In the genomic region with DNA sequence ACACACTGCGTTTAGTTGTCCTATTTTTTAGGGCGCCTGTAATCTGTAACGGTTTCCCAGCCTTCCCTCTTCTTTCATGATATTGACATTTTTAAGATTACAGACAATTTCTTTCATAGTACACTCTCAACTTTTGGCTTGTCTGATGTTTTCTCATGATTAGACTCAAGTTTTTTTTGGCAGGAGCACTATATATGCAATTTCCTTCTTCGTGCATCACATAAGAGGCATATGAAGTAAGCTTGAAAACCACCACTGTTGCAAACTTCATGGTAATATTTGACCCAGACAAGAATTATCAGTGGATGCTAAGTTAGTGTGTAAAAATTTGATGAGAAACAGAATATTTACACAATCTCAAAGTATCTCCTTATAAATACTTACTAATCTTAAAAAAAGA, we compare ENCODE assay signal across 21 cellular contexts.
"Had no signal": no experiment of that assay in that cellular context is flagged by ENCODE, and none has a peak within 500 bp of the region (broad histone marks: within the 10 kb centered on the region; RNA-seq: fewer than 3 reads in every experiment).

No MANE protein-coding gene starts in this region.

- H3K4me1 Mint-ChIP-seq: activated CD4-positive, alpha-beta memory T cell treated with anti-CD3 and anti-CD28 coated beads, Interleukin-2, amount 10 ng/mL, durations not matched to agents 7 days and 5 days; mesothelial cell of epicardium had no signal

- H3K4me3 ChIP-seq: ascending aorta, dorsolateral prefrontal cortex, lung, tibial artery had no signal

- H3K27ac ChIP-seq: ascending aorta, dorsolateral prefrontal cortex, epithelial cell of prostate, tibial artery had no signal

- H3K4me1 ChIP-seq: ascending aorta had no signal

- H3K4me3 Mint-ChIP-seq: activated CD4-positive, alpha-beta memory T cell treated with anti-CD3 and anti-CD28 coated beads, Interleukin-2, amount 10 ng/mL, durations not matched to agents 7 days and 5 days; activated naive CD4-positive, alpha-beta T cell treated with anti-CD3 and anti-CD28 coated beads for 36 hours; activated naive CD8-positive, alpha-beta T cell treated with anti-CD3 and anti-CD28 coated beads, Interleukin-2, amount 50 U/mL, for 24 hours; endodermal cell; mesothelial cell of epicardium; nephron had no signal

- H3K27ac Mint-ChIP-seq: activated CD4-positive, alpha-beta memory T cell treated with anti-CD3 and anti-CD28 coated beads, Interleukin-2, amount 10 ng/mL, durations not matched to agents 7 days and 5 days; activated naive CD4-positive, alpha-beta T cell treated with anti-CD3 and anti-CD28 coated beads for 36 hours; activated naive CD8-positive, alpha-beta T cell treated with anti-CD3 and anti-CD28 coated beads, Interleukin-2, amount 50 U/mL, for 24 hours; endodermal cell; mesothelial cell of epicardium had no signal

- H3K9me3 Mint-ChIP-seq: activated CD4-positive, alpha-beta memory T cell treated with anti-CD3 and anti-CD28 coated beads, Interleukin-2, amount 10 ng/mL, durations not matched to agents 7 days and 5 days; activated naive CD4-positive, alpha-beta T cell treated with anti-CD3 and anti-CD28 coated beads for 36 hours; activated naive CD8-positive, alpha-beta T cell treated with anti-CD3 and anti-CD28 coated beads, Interleukin-2, amount 50 U/mL, for 24 hours; endodermal cell; mesothelial cell of epicardium; nephron had no signal

- H3K27me3 Mint-ChIP-seq: activated CD4-positive, alpha-beta memory T cell treated with anti-CD3 and anti-CD28 coated beads, Interleukin-2, amount 10 ng/mL, durations not matched to agents 7 days and 5 days; activated naive CD8-positive, alpha-beta T cell treated with anti-CD3 and anti-CD28 coated beads, Interleukin-2, amount 50 U/mL, for 24 hours had no signal

- H3K9me3 ChIP-seq: ascending aorta, tibial artery had no signal

- H3K27me3 ChIP-seq: ascending aorta, dorsolateral prefrontal cortex, tibial artery had no signal

- H3K36me3 ChIP-seq: ascending aorta, tibial artery had no signal

- H3K36me3 Mint-ChIP-seq: mesothelial cell of epicardium had no signal

- DNase-seq: activated CD4-positive, alpha-beta memory T cell treated with anti-CD3 and anti-CD28 coated beads, Interleukin-2, amount 10 ng/mL, durations not matched to agents 7 days and 5 days; activated CD4-positive, alpha-beta T cell treated with anti-CD3 and anti-CD28 coated beads for 48 hours; activated CD4-positive, CD25-positive, alpha-beta regulatory T cell; activated naive CD4-positive, alpha-beta T cell treated with anti-CD3 and anti-CD28 coated beads for 36 hours; activated naive CD8-positive, alpha-beta T cell treated with anti-CD3 and anti-CD28 coated beads, Interleukin-2, amount 50 U/mL, for 24 hours; activated T-cell treated with anti-CD3 and anti-CD28 coated beads, Interleukin-2, amount 50 U/mL, for 1 hour; caudate nucleus; dorsolateral prefrontal cortex; endodermal cell; stimulated activated CD4-positive, alpha-beta T cell treated with anti-CD3 and anti-CD28 coated beads, Interleukin-12 subunit alpha, Interleukin-12 subunit beta, amount 100 ng/mL, for 4 hours; stimulated activated CD4-positive, alpha-beta T cell treated with anti-CD3 and anti-CD28 coated beads, Interleukin-1b, Interleukin-23, amount 100 ng/mL, for 48 hours; stimulated activated CD8-positive, alpha-beta memory T cell treated with anti-CD3 and anti-CD28 coated beads, Interleukin-4, amount 100 ng/mL, for 48 hours; stimulated activated naive CD4-positive, alpha-beta T cell; T-helper 1 cell; T-helper 9 cell; tibial artery had no signal

- ATAC-seq: activated naive CD8-positive, alpha-beta T cell treated with anti-CD3 and anti-CD28 coated beads, Interleukin-2, amount 50 U/mL, for 24 hours had no signal
